Comparison of ENCODE assay signal across 24 cellular contexts in the genomic region with DNA sequence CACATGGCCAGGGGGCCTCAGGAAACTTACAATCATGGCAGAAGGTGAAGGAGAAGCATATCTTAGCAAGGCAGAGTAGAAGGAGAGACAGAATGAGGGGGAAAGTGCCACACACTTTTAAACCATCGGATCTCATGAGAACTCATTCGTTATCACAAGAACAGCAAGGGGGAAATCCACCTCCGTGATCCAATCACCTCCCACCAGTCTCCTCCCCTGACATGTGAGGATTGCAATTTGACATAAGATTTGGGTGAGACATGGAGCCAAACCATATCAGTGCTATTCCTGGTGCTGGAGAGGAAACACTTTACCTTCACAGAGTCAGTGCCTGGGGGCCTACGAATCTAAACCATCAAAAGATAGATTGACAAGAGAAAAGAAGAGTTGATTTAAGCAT.
"Had no signal": no experiment of that assay in that cellular context is flagged by ENCODE, and none has a peak within 500 bp of the region (broad histone marks: within the 10 kb centered on the region; RNA-seq: fewer than 3 reads in every experiment).

No MANE protein-coding gene starts in this region.

- H3K27me3 ChIP-seq: colonic mucosa, gastrocnemius medialis had no signal

- H3K36me3 ChIP-seq: colonic mucosa, esophagus squamous epithelium, gastrocnemius medialis, gastroesophageal sphincter, heart left ventricle, heart right ventricle had no signal

- H3K4me3 ChIP-seq: colonic mucosa, coronary artery, dorsolateral prefrontal cortex, esophagus squamous epithelium, gastrocnemius medialis, gastroesophageal sphincter, heart left ventricle, heart right ventricle had no signal

- H3K27ac ChIP-seq: colonic mucosa, coronary artery, dorsolateral prefrontal cortex, epithelial cell of prostate, esophagus squamous epithelium, foreskin keratinocyte, gastrocnemius medialis, gastroesophageal sphincter, heart left ventricle, heart right ventricle had no signal

- H3K4me1 ChIP-seq: colonic mucosa, foreskin keratinocyte had no signal

- DNase-seq: colonic mucosa; cortex of kidney; dermis blood vessel endothelial cell; dorsolateral prefrontal cortex; effector CD4-positive, alpha-beta T cell; effector CD8-positive, alpha-beta T cell; effector memory CD8-positive, alpha-beta T cell; endodermal cell; erythroblast; esophagus squamous epithelium; foreskin fibroblast; foreskin keratinocyte; foreskin melanocyte; gastrocnemius medialis; glutamatergic neuron; heart left ventricle; heart right ventricle had no signal

- FAIRE-seq: colon, endometrium, endothelial cell of umbilical vein, frontal cortex had no signal

- H3K9me3 ChIP-seq: colonic mucosa, esophagus squamous epithelium, gastrocnemius medialis, gastroesophageal sphincter had no signal
